ENCODE assay signal across 9 cellular contexts in the genomic region with DNA sequence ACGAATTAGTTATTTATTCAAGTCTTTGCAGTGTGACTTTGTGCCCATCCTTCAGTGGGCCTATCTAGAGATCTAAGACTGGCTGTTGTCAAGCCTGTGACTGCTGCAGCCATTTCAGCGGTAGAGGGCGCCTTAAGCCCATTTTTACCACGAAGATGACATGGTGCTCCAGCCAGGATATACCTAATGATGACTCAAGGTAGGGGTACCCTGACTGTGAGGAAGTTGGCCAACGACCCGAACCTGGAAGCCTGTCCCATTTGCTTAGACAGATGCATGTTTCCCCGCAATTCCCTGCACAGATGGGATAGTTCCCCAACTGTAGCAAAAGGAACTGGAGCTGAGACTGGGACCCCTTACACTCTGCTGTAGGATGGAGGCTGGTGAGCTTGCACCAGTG. TPM values are rescaled to one million over a fixed set of nuclear protein-coding genes. Genes with fewer than 3 reads are reported as not detected.
DNase-seq lines count a peak whose midpoint lies in the region; ATAC-seq and TF ChIP-seq lines count a peak whose summit lies in the region.
"Had no signal": no experiment of that assay in that cellular context is flagged by ENCODE, and none has a peak within 500 bp of the region (broad histone marks: within the 10 kb centered on the region; RNA-seq: fewer than 3 reads in every experiment).

No MANE protein-coding gene starts in this region.

- no peak overlapping the region for H3K27ac Mint-ChIP-seq in GM23338
- no peak overlapping the region for H3K27ac Mint-ChIP-seq in activated CD4-positive, alpha-beta memory T cell treated with anti-CD3 and anti-CD28 coated beads for 36 hours
- no peak overlapping the region for H3K27ac Mint-ChIP-seq in activated CD8-positive, alpha-beta memory T cell treated with anti-CD3 and anti-CD28 coated beads, Interleukin-2, amount 10 ng/mL, durations not matched to agents 7 days and 5 days

- no peaks in the 10 kb centered on the region for H3K9me3 ChIP-seq in OCI-LY7 (ENCODE audit: low read length)

- no peaks in the 10 kb centered on the region for H3K27me3 ChIP-seq in GM23338 (ENCODE audit: insufficient read depth)

- BruUV-seq in OCI-LY7 (replicated peaks; lab: Mats Ljungman, UMichigan), result no TSS peak

- TF ChIP-seq CTCF in GM23338 (conservative IDR thresholded peaks at IDR 0.05; ENCODE audit: low read depth in 2 of 2) (peak; percentile 87 to 93), OCI-LY7 (conservative IDR thresholded peaks at IDR 0.05; ENCODE audit: low read length) (peak; percentile 41; the same call in 1 of the 2 replicates), fibroblast of villous mesenchyme (IDR thresholded peaks at IDR 0.05; ENCODE audit: insufficient read depth, low read depth, low read length) (peak; percentile 54)

- ATAC-seq in GM23338, result peak; percentile 100
- ATAC-seq in activated CD8-positive, alpha-beta memory T cell treated with anti-CD3 and anti-CD28 coated beads, Interleukin-2, amount 10 ng/mL, durations not matched to agents 7 days and 5 days, result no peak

- H3K36me3 Mint-ChIP-seq in GM23338 (ENCODE audit: low read depth), result peaks cover 14% of the 10 kb centered on the region; the same call in 2 of the 3 replicates
- peaks cover 43% of the 10 kb centered on the region for H3K36me3 Mint-ChIP-seq in activated CD4-positive, alpha-beta memory T cell treated with anti-CD3 and anti-CD28 coated beads for 36 hours
- peaks cover 26% of the 10 kb centered on the region for H3K36me3 Mint-ChIP-seq in activated CD8-positive, alpha-beta memory T cell treated with anti-CD3 and anti-CD28 coated beads, Interleukin-2, amount 10 ng/mL, durations not matched to agents 7 days and 5 days

- peaks cover 6% of the 10 kb centered on the region; the same call in 1 of the 3 replicates for H3K4me1 Mint-ChIP-seq in GM23338
- H3K4me1 Mint-ChIP-seq in activated CD4-positive, alpha-beta memory T cell treated with anti-CD3 and anti-CD28 coated beads for 36 hours (ENCODE audit: low read depth), result no peaks in the 10 kb centered on the region
- H3K4me1 Mint-ChIP-seq in activated CD8-positive, alpha-beta memory T cell treated with anti-CD3 and anti-CD28 coated beads, Interleukin-2, amount 10 ng/mL, durations not matched to agents 7 days and 5 days, result no peaks in the 10 kb centered on the region

- H3K36me3 ChIP-seq in GM23338 (ENCODE audit: insufficient read depth), result 0 out of 2 replicates have a peak, but pooled peaks cover 4% of the 10 kb centered on the region
- H3K36me3 ChIP-seq in OCI-LY7 (ENCODE audit: insufficient read depth, low read length), result peaks cover 16% of the 10 kb centered on the region

- no peaks in the 10 kb centered on the region for H3F3A ChIP-seq in GM23338 (replicated peaks; ENCODE audit: low read depth)

- POLR2A ChIA-PET in OCI-LY7 (lab: Charles Lee), result interaction anchor here (2.2 kb wide), 1 partner anchor 14 kb away, joined by 7 read pairs; no protein-coding TSS in a partner anchor
- POLR2A ChIA-PET in activated CD4-positive, alpha-beta memory T cell treated with anti-CD3 and anti-CD28 coated beads for 36 hours (lab: Charles Lee), result no interaction called here

- no peaks in the 10 kb centered on the region for H3K27me3 Mint-ChIP-seq in GM23338 (ENCODE audit: insufficient read depth, low read depth, poor library complexity)
- H3K27me3 Mint-ChIP-seq in activated CD4-positive, alpha-beta memory T cell treated with anti-CD3 and anti-CD28 coated beads for 36 hours, result no peaks in the 10 kb centered on the region
- no peaks in the 10 kb centered on the region for H3K27me3 Mint-ChIP-seq in activated CD8-positive, alpha-beta memory T cell treated with anti-CD3 and anti-CD28 coated beads, Interleukin-2, amount 10 ng/mL, durations not matched to agents 7 days and 5 days

- H4K20me1 ChIP-seq in GM23338 (replicated peaks; ENCODE audit: insufficient read depth), result 0 out of 2 replicates have a peak, but pooled peaks cover 3% of the 10 kb centered on the region
- no peaks in the 10 kb centered on the region for H4K20me1 ChIP-seq in OCI-LY7 (ENCODE audit: insufficient read depth, low read length)

- H3K4me1 ChIP-seq in GM23338 (ENCODE audit: insufficient read depth), result peaks cover 3% of the 10 kb centered on the region; the same call in 1 of the 2 replicates
- H3K4me1 ChIP-seq in OCI-LY7 (ENCODE audit: insufficient read depth, low read length, poor library complexity, severe bottlenecking), result no peaks in the 10 kb centered on the region

- H3K4me3 ChIP-seq in GM23338 (peak overlapping the region; percentile 47; the same call in 1 of the 2 replicates), OCI-LY7 (ENCODE audit: low read depth, low read length, poor library complexity, severe bottlenecking) (no peak overlapping the region), fibroblast of villous mesenchyme (ENCODE audit: low read depth, low read length) (no peak overlapping the region)

- H3K27ac ChIP-seq in GM23338 (ENCODE audit: low read depth) (no peak overlapping the region), OCI-LY7 (ENCODE audit: low read depth, low read length, poor library complexity, severe bottlenecking) (no peak overlapping the region)

- H2AFZ ChIP-seq in GM23338, result no peak overlapping the region
- H2AFZ ChIP-seq in OCI-LY7 (ENCODE audit: low read length), result no peak overlapping the region

- H3K4me3 Mint-ChIP-seq in GM23338, result no peak overlapping the region
- H3K4me3 Mint-ChIP-seq in activated CD4-positive, alpha-beta memory T cell treated with anti-CD3 and anti-CD28 coated beads for 36 hours, result no peak overlapping the region
- no peak overlapping the region for H3K4me3 Mint-ChIP-seq in activated CD8-positive, alpha-beta memory T cell treated with anti-CD3 and anti-CD28 coated beads, Interleukin-2, amount 10 ng/mL, durations not matched to agents 7 days and 5 days

- H3K9me3 Mint-ChIP-seq in GM23338, result peaks cover 4% of the 10 kb centered on the region; the same call in 2 of the 3 replicates
- peaks cover 4% of the 10 kb centered on the region for H3K9me3 Mint-ChIP-seq in activated CD4-positive, alpha-beta memory T cell treated with anti-CD3 and anti-CD28 coated beads for 36 hours
- H3K9me3 Mint-ChIP-seq in activated CD8-positive, alpha-beta memory T cell treated with anti-CD3 and anti-CD28 coated beads, Interleukin-2, amount 10 ng/mL, durations not matched to agents 7 days and 5 days (ENCODE audit: low read depth), result peaks cover 4% of the 10 kb centered on the region

- CTCF ChIA-PET in OCI-LY7 (lab: Charles Lee; ENCODE audit: unreplicated experiment), result no interaction called here
- CTCF ChIA-PET in activated CD4-positive, alpha-beta memory T cell treated with anti-CD3 and anti-CD28 coated beads for 36 hours (lab: Charles Lee), result no interaction called here
- CTCF ChIA-PET in activated CD8-positive, alpha-beta memory T cell treated with anti-CD3 and anti-CD28 coated beads, Interleukin-2, amount 10 ng/mL, durations not matched to agents 7 days and 5 days (lab: Charles Lee), result no interaction called here

- H3K9me2 ChIP-seq in GM23338 (ENCODE audit: insufficient read depth), result no peaks in the 10 kb centered on the region
- H3K9me2 ChIP-seq in OCI-LY7 (ENCODE audit: insufficient read depth, low read length), result no peaks in the 10 kb centered on the region

- DNase-seq in 8988T (peak; percentile 52), GM23338 (ENCODE audit: low spot score) (peak; percentile 81), OCI-LY7 (ENCODE audit: low spot score) (no peak), fibroblast of villous mesenchyme (ENCODE audit: low read depth) (peak; percentile 39), NCI-H2196 treated with DMSO at 0.1 percent for 48 hours (lab: John Stamatoyannopoulos, UW; ENCODE audit: unreplicated experiment) (no peak), NCI-H1048 (lab: John Stamatoyannopoulos, UW) (no peak)
- no peak for DNase-seq in activated CD4-positive, alpha-beta memory T cell treated with anti-CD3 and anti-CD28 coated beads for 36 hours
- DNase-seq in activated CD8-positive, alpha-beta memory T cell treated with anti-CD3 and anti-CD28 coated beads, Interleukin-2, amount 10 ng/mL, durations not matched to agents 7 days and 5 days, result no peak
- DNase-seq: T-helper 1 cell had no signal

- peak overlapping the region; percentile 68 for H3K4me2 ChIP-seq in GM23338
- no peak overlapping the region for H3K4me2 ChIP-seq in OCI-LY7 (ENCODE audit: low read length)

- intact Hi-C loops in OCI-LY7 (cut with micrococcal nuclease; ENCODE audit: unreplicated experiment), result no loop called here
- intact Hi-C loops in activated CD4-positive, alpha-beta memory T cell treated with anti-CD3 and anti-CD28 coated beads for 36 hours (cut with micrococcal nuclease), result no loop called here

- H3K79me2 ChIP-seq in GM23338 (replicated peaks; ENCODE audit: insufficient read depth), result 0 out of 2 replicates have a peak, but pooled peaks cover 4% of the 10 kb centered on the region
- no peaks in the 10 kb centered on the region; the same call in 1 of the 2 replicates for H3K79me2 ChIP-seq in OCI-LY7 (ENCODE audit: insufficient read depth, low read depth, low read length)

TF ChIP-seq in GM23338, 12 proteins besides CTCF, POLR2A, EP300 and RAD21 (continues in another document):
- TF ChIP-seq EZH2phosphoT487 (IDR thresholded peaks at IDR 0.05; ENCODE audit: unreplicated experiment) (no peak), NANOG (IDR thresholded peaks at IDR 0.05; ENCODE audit: borderline replicate concordance) (no peak), JUNB (IDR thresholded peaks at IDR 0.05; ENCODE audit: unreplicated experiment) (no peak)

RNA-seq across cellular contexts. Expression of gene RAB3IP, which starts 41.3 kb away (rescaled TPM):
- 30.8 and 48.6 TPM in 2 replicates for total RNA-seq in GM23338 (2014; rRNA removed; shearing (Covaris generic))
- 42.8 and 48.6 TPM in 2 replicates for polyA plus RNA-seq in GM23338 (2016; fragmentation: Nextera tagmentation; extraction: Ambion mirVana)
- 49.0 and 74.9 TPM in 2 replicates for total RNA-seq in OCI-LY7 (2014; rRNA removed; shearing (Covaris generic))
- 60.6 and 79.5 TPM in 2 replicates for total RNA-seq in OCI-LY7 (2022)
- 4.5 and 9.5 TPM in 2 replicates for total RNA-seq in fibroblast of villous mesenchyme
- 10 to 100 TPM; 30.3 to 34.0 TPM for total RNA-seq in activated CD4-positive, alpha-beta memory T cell treated with anti-CD3 and anti-CD28 coated beads for 36 hours
- total RNA-seq in activated CD8-positive, alpha-beta memory T cell treated with anti-CD3 and anti-CD28 coated beads, Interleukin-2, amount 10 ng/mL, durations not matched to agents 7 days and 5 days, result 10 to 100 TPM; 19.3 to 25.0 TPM

RNA-seq across cellular contexts. Expression of gene MYRFL, which starts 45.1 kb away (rescaled TPM):
- 0.82 and 2.3 TPM in 2 replicates for total RNA-seq in GM23338 (2014; rRNA removed; shearing (Covaris generic))
- polyA plus RNA-seq in GM23338 (2016; fragmentation: Nextera tagmentation; extraction: Ambion mirVana), result 1.5 and 2.8 TPM in 2 replicates
- total RNA-seq in OCI-LY7 (2014; rRNA removed; shearing (Covaris generic)), result 0.23 and 0.41 TPM in 2 replicates
- total RNA-seq in OCI-LY7 (2022) (not detected in 2 replicates), fibroblast of villous mesenchyme (not detected in 2 replicates)
- total RNA-seq in activated CD4-positive, alpha-beta memory T cell treated with anti-CD3 and anti-CD28 coated beads for 36 hours, result not detected
- not detected for total RNA-seq in activated CD8-positive, alpha-beta memory T cell treated with anti-CD3 and anti-CD28 coated beads, Interleukin-2, amount 10 ng/mL, durations not matched to agents 7 days and 5 days

Comparison
In these comparisons a context has a peak if more than half of its experiments do, and no peak if none do; other contexts are left out.
1. DNase-seq: peak in 8988T (single experiment), GM23338 (single experiment) and fibroblast of villous mesenchyme (single experiment); none in OCI-LY7 (single experiment), activated CD4-positive, alpha-beta memory T cell treated with anti-CD3 and anti-CD28 coated beads for 36 hours (single experiment), activated CD8-positive, alpha-beta memory T cell treated with anti-CD3 and anti-CD28 coated beads, Interleukin-2, amount 10 ng/mL, durations not matched to agents 7 days and 5 days (single experiment), NCI-H2196 treated with DMSO at 0.1 percent for 48 hours (single experiment) and NCI-H1048 (single experiment).
2. Peak in every context shown above with its lines, with median percentiles within 50 percentile points of each other: CTCF ChIP-seq.